In genomic region chr19:38653028-38653571, GRCh38 we compare ENCODE assay signal across 8 cellular contexts.
DNase-seq lines count a peak whose midpoint lies in the region; ATAC-seq and TF ChIP-seq lines count a peak whose summit lies in the region.

No MANE protein-coding gene starts in this region.

- peak overlapping the region; percentile 65 to 99 for H3K9ac ChIP-seq in duodenal mucosa (ENCODE audit: low read depth in 1 of 2, low read length in 2 of 2)

- H3K4me3 ChIP-seq in AG10803 (ENCODE audit: low read length) (peak overlapping the region; percentile 3; the same call in 1 of the 2 replicates), duodenal mucosa (ENCODE audit: low read depth in 1 of 2, low read length in 2 of 2) (peak overlapping the region; percentile 43 to 53), muscle layer of duodenum (ENCODE audit: low read depth in 1 of 2, low read length in 2 of 2) (peak overlapping the region; percentile 3 to 27)

- no peak for ATAC-seq in HG02981 (IDR thresholded peaks at IDR 0.05; ENCODE audit: unreplicated experiment)

- peaks cover 7 to 21% of the 10 kb centered on the region in 2 donors for H3K36me3 ChIP-seq in duodenal mucosa (ENCODE audit: control insufficient read depth in 1 of 2, insufficient read depth in 2 of 2, low read length in 2 of 2)
- peaks cover 0 to 17% of the 10 kb centered on the region in 2 donors for H3K36me3 ChIP-seq in muscle layer of duodenum (ENCODE audit: control insufficient read depth in 1 of 2, insufficient read depth in 2 of 2, low read length in 2 of 2)

- DNase-seq in AG10803 (ENCODE audit: low read depth) (peak; percentile 76), NCI-H2171 treated with DMSO at 0.1 percent for 48 hours (lab: John Stamatoyannopoulos, UW) (peak; percentile 96), amygdala (lab: John Stamatoyannopoulos, UW) (no peak), GOT3 (lab: John Stamatoyannopoulos, UW) (no peak)
- no peak for DNase-seq in stimulated activated CD4-positive, alpha-beta T cell treated with anti-CD3 and anti-CD28 coated beads, Interleukin-12 subunit alpha, Interleukin-12 subunit beta, amount 100 ng/mL, for 4 hours

- H3K4me1 ChIP-seq in duodenal mucosa (ENCODE audit: control insufficient read depth in 1 of 2, insufficient read depth in 2 of 2, low read length in 2 of 2), result peaks cover 69 to 89% of the 10 kb centered on the region in 2 donors
- peaks cover 52 to 78% of the 10 kb centered on the region in 2 donors for H3K4me1 ChIP-seq in muscle layer of duodenum (ENCODE audit: control insufficient read depth in 1 of 2, insufficient read depth in 2 of 2, low read length in 2 of 2)

- TF ChIP-seq CTCF in AG10803 (conservative IDR thresholded peaks at IDR 0.05; ENCODE audit: low read length), result peak; percentile 25

- H3K27ac ChIP-seq in duodenal mucosa (ENCODE audit: low read depth, low read length) (peak overlapping the region; percentile 80), muscle layer of duodenum (ENCODE audit: low read length) (peak overlapping the region; percentile 100)

- no peaks in the 10 kb centered on the region for H3K9me3 ChIP-seq in duodenal mucosa (ENCODE audit: control insufficient read depth in 1 of 2, low read length in 2 of 2)
- H3K9me3 ChIP-seq in muscle layer of duodenum (ENCODE audit: control insufficient read depth in 1 of 2, low read length in 2 of 2), result no peaks in the 10 kb centered on the region

- H3K27me3 ChIP-seq in duodenal mucosa (ENCODE audit: control insufficient read depth in 1 of 2, insufficient read depth in 2 of 2, low read length in 2 of 2) (no peaks in the 10 kb centered on the region), muscle layer of duodenum (ENCODE audit: low read depth, low read length) (no peaks in the 10 kb centered on the region)

Comparison
In these comparisons a context has a peak if more than half of its experiments do, and no peak if none do; other contexts are left out.
1. DNase-seq: peak in AG10803 (single experiment) and NCI-H2171 treated with DMSO at 0.1 percent for 48 hours (single experiment); none in stimulated activated CD4-positive, alpha-beta T cell treated with anti-CD3 and anti-CD28 coated beads, Interleukin-12 subunit alpha, Interleukin-12 subunit beta, amount 100 ng/mL, for 4 hours (single experiment), amygdala (0 of 56) and GOT3 (single experiment).
2. Peak in every context shown above with its lines, with median percentiles within 50 percentile points of each other: H3K4me3 ChIP-seq.